ENCODE assay signal across 31 cellular contexts in genomic region chr12:75765170-75766059, GRCh38.
DNase-seq lines count a peak whose midpoint lies in the region; ATAC-seq, FAIRE-seq and TF ChIP-seq lines count a peak whose summit lies in the region.
"Had no signal": no experiment of that assay in that cellular context is flagged by ENCODE, and none has a peak within 500 bp of the region (broad histone marks: within the 10 kb centered on the region; RNA-seq: fewer than 3 reads in every experiment).

No MANE protein-coding gene starts in this region.

- H3K4me2 ChIP-seq in A549 (peak overlapping the region; percentile 63), PC-3 (ENCODE audit: low read length) (peak overlapping the region; percentile 55), mesenchymal stem cell (ENCODE audit: low read length, poor library complexity, severe bottlenecking) (no peak overlapping the region)

- H4K8ac ChIP-seq in mesenchymal stem cell (ENCODE audit: low read length): no peak overlapping the region

- no peak overlapping the region for H2BK120ac ChIP-seq in mesenchymal stem cell (ENCODE audit: low read depth, low read length)

- FAIRE-seq in A549 (lab: Jason Lieb, UNC) (no peak), H54 (lab: Jason Lieb, UNC) (peak; percentile 20)
- FAIRE-seq: islet of Langerhans had no signal

- H3K4me1 ChIP-seq in A549 (peaks cover 41% of the 10 kb centered on the region), PC-3 (ENCODE audit: insufficient read depth, low read length) (peaks cover 43% of the 10 kb centered on the region), mesenchymal stem cell (ENCODE audit: control insufficient read depth, insufficient read depth, low read depth, low read length) (peaks cover 1% of the 10 kb centered on the region)
- H3K4me1 ChIP-seq: BE2C, left lung, right atrium auricular region, spleen had no signal

- peak overlapping the region; percentile 47; the same call in 1 of the 2 replicates for H3K9ac ChIP-seq in PC-3 (ENCODE audit: low read length)
- H3K9ac ChIP-seq in mesenchymal stem cell (ENCODE audit: low read length): peak overlapping the region; percentile 23
- H3K9ac ChIP-seq: neural progenitor cell had no signal

- TF ChIP-seq POLR2A in A549 (IDR thresholded peaks at IDR 0.05; ENCODE audit: low read length) (no peak), H54 (IDR thresholded peaks at IDR 0.05; ENCODE audit: low read depth, low read length) (no peak)

- H4K91ac ChIP-seq in mesenchymal stem cell (ENCODE audit: low read length): no peak overlapping the region

- H3K9me2 ChIP-seq in PC-3 (replicated peaks; ENCODE audit: low read length): no peaks in the 10 kb centered on the region

- no peak for TF ChIP-seq RAD21 in A549 (conservative IDR thresholded peaks at IDR 0.05 in 1 of 2, IDR thresholded peaks at IDR 0.05 in 1 of 2)

- H3K18ac ChIP-seq in mesenchymal stem cell (ENCODE audit: low read depth in 1 of 2, low read length in 2 of 2): peak overlapping the region in 1 of 2 experiments; percentile 40

- ATAC-seq in A549 (peak in 1 of 2 experiments; percentile 15; a peak in 2 of 6 replicates), PC-3 (peak; percentile 36)
- ATAC-seq: activated naive CD4-positive, alpha-beta T cell treated with anti-CD3 and anti-CD28 coated beads, Interleukin-2, amount 50 U/mL, for 72 hours; left lung; stimulated activated naive CD8-positive, alpha-beta T cell treated with anti-CD3 and anti-CD28 coated beads, Interleukin-15, Interleukin-2, amounts not matched to agents 100 U/mL and 50 U/mL, for 24 hours had no signal

- POLR2A ChIA-PET in A549 (lab: Yijun Ruan, JAX): interaction anchor here (0.7 to 2.7 kb wide), 5 partner anchors 74 to 266 kb away, joined by 3 to 12 read pairs (median 6); partner anchors contain the start of gene PHLDA1
- POLR2A ChIA-PET in PC-3 (lab: Charles Lee; ENCODE audit: unreplicated experiment): no interaction called here

- DNase-seq in A549 (ENCODE audit: low read depth in 1 of 2, low spot score in 1 of 2): no peak
- no peak for DNase-seq in H54 (ENCODE audit: insufficient read length, low spot score)
- DNase-seq in PC-3: peak; percentile 51
- DNase-seq in mesenchymal stem cell: no peak
- DNase-seq in NCI-H1092 treated with DMSO at 0.1 percent for 48 hours (lab: John Stamatoyannopoulos, UW): no peak
- DNase-seq in HuH-7.5 (ENCODE audit: low spot score): no peak
- no peak for DNase-seq in cortex of kidney (lab: John Stamatoyannopoulos, UW)
- DNase-seq: activated B cell treated with CpG ODN at 0.5 μM for 24 hours; activated CD4-positive, alpha-beta T cell treated with anti-CD3 and anti-CD28 coated beads, Interleukin-2, amount 10 ng/mL, durations not matched to agents 7 days and 5 days; activated effector memory CD4-positive, alpha-beta T cell treated with Interleukin-2 at 50 U/mL for 16 hours; anterior cingulate cortex; BE2C; CD8-positive, alpha-beta memory T cell; effector CD4-positive, alpha-beta T cell; glutamatergic neuron; HCEC 1CT; KBM-7; left lung; MG63; NCI-H1105 treated with DMSO at 0.1 percent for 48 hours; NCI-H2029 treated with DMSO at 0.1 percent for 48 hours; NCI-H446; NCI-H774; posterior cingulate gyrus; spleen; stimulated activated CD4-positive, alpha-beta T cell treated with anti-CD3 and anti-CD28 coated beads, Interleukin-2, amount 100 ng/mL, for 24 hours; stimulated activated naive CD8-positive, alpha-beta T cell treated with anti-CD3 and anti-CD28 coated beads, Interleukin-15, Interleukin-2, amounts not matched to agents 100 U/mL and 50 U/mL, for 24 hours had no signal

- H3K14ac ChIP-seq in mesenchymal stem cell (ENCODE audit: low read length in 2 of 2): no peak overlapping the region

- CTCF ChIA-PET in A549 (lab: Yijun Ruan, JAX) (interaction anchor here (0.9 to 1.9 kb wide), 9 partner anchors 9 to 266 kb away, joined by 3 to 5 read pairs (median 3); no protein-coding TSS in a partner anchor), PC-3 (lab: Charles Lee) (no interaction called here)

- TF ChIP-seq CTCF in A549 (IDR thresholded peaks at IDR 0.05) (no peak), PC-3 (conservative IDR thresholded peaks at IDR 0.05; ENCODE audit: low read depth, low read length) (no peak)

- peaks cover 2% of the 10 kb centered on the region for H3K79me1 ChIP-seq in mesenchymal stem cell (replicated peaks; ENCODE audit: low read length, poor library complexity, severe bottlenecking)

- H4K20me1 ChIP-seq in PC-3 (ENCODE audit: low read length): no peaks in the 10 kb centered on the region

- no peak overlapping the region for H3K23ac ChIP-seq in mesenchymal stem cell (ENCODE audit: low read length in 2 of 2)

- H3K9me3 ChIP-seq in A549 (no peaks in the 10 kb centered on the region), PC-3 (ENCODE audit: low read length) (no peaks in the 10 kb centered on the region), mesenchymal stem cell (ENCODE audit: control insufficient read depth, low read length) (no peaks in the 10 kb centered on the region)
- H3K9me3 ChIP-seq: BE2C, left lung, MG63, right atrium auricular region, spleen had no signal

- 92% methylated on average over 3 of the region's 3 CpGs for WGBS in A549 (ENCODE audit: missing lambda C conversion rate)
- WGBS in mesenchymal stem cell: 100% methylated on average over 1 of the region's 3 CpGs

- H2AFZ ChIP-seq in PC-3 (ENCODE audit: low read length): no peak overlapping the region
- H2AFZ ChIP-seq in mesenchymal stem cell (ENCODE audit: low read depth, low read length): no peak overlapping the region

- TF ChIP-seq EP300 in A549 (IDR thresholded peaks at IDR 0.05): no peak

- no peaks in the 10 kb centered on the region for H3F3A ChIP-seq in PC-3 (ENCODE audit: low read length, unreplicated experiment)

- no peak overlapping the region for H2BK5ac ChIP-seq in mesenchymal stem cell (ENCODE audit: low read depth, low read length, poor library complexity, severe bottlenecking)

- H3K79me2 ChIP-seq in PC-3 (ENCODE audit: low read length): no peaks in the 10 kb centered on the region

- peak overlapping the region; percentile 11 to 18 for H2BK12ac ChIP-seq in mesenchymal stem cell (ENCODE audit: low read length in 2 of 2)

- no peak overlapping the region for H2BK15ac ChIP-seq in mesenchymal stem cell (ENCODE audit: low read depth, poor library complexity, severe bottlenecking)

- H3K4ac ChIP-seq in mesenchymal stem cell (ENCODE audit: low read depth in 1 of 2, low read length in 2 of 2): peak overlapping the region in 1 of 2 experiments; percentile 49

- H2AK5ac ChIP-seq in mesenchymal stem cell (ENCODE audit: low read length, severe bottlenecking): peak overlapping the region; percentile 95

- BruUV-seq in PC-3 (replicated peaks; lab: Mats Ljungman, UMichigan): no TSS peak

- intact Hi-C loops in PC-3 (cut with micrococcal nuclease): loop anchor here (5.0 kb wide), 2 partner anchors 43 to 262 kb away; no protein-coding TSS in a partner anchor

- H3K4me3 ChIP-seq in A549: no peak overlapping the region
- no peak overlapping the region for H3K4me3 ChIP-seq in PC-3 (ENCODE audit: low read length)
- H3K4me3 ChIP-seq in mesenchymal stem cell (ENCODE audit: insufficient read depth in 1 of 2, low read depth in 1 of 2, low read length in 2 of 2): no peak overlapping the region
- H3K4me3 ChIP-seq: left lung, MG63, neural progenitor cell, right atrium auricular region, spleen had no signal

- no peaks in the 10 kb centered on the region for H3K36me3 ChIP-seq in PC-3 (ENCODE audit: low read depth, low read length)
- H3K36me3 ChIP-seq in mesenchymal stem cell (ENCODE audit: control insufficient read depth in 1 of 2, insufficient read depth in 2 of 2, low read depth in 1 of 2, low read length in 2 of 2): no peaks in the 10 kb centered on the region
- H3K36me3 ChIP-seq: BE2C, left lung, MG63, neural progenitor cell, right atrium auricular region, spleen had no signal

- H3K27me3 ChIP-seq in PC-3 (ENCODE audit: low read length): no peaks in the 10 kb centered on the region
- H3K27me3 ChIP-seq in mesenchymal stem cell (ENCODE audit: control insufficient read depth in 1 of 2, insufficient read depth in 1 of 2, low read length in 2 of 2): no peaks in the 10 kb centered on the region
- H3K27me3 ChIP-seq: BE2C, left lung, MG63, neural progenitor cell, right atrium auricular region, spleen had no signal

- H3K27ac ChIP-seq in A549 (peak overlapping the region; percentile 75 to 91), PC-3 (ENCODE audit: low read length) (peak overlapping the region; percentile 85), mesenchymal stem cell (ENCODE audit: low read length, poor library complexity, severe bottlenecking) (peak overlapping the region; percentile 60)
- H3K27ac ChIP-seq: left lung, neural progenitor cell, right atrium auricular region, spleen had no signal

TF ChIP-seq in A549, 52 proteins besides CTCF, POLR2A, EP300 and RAD21:
- TF ChIP-seq HOXB13 (CRISPR knock-in tag; IDR thresholded peaks at IDR 0.05; ENCODE audit: low read depth) (no peak), MAFK (IDR thresholded peaks at IDR 0.05; ENCODE audit: partially characterized antibody) (peak; percentile 67)
